8 cellular contexts compared by ENCODE assay signal in genomic region chr10:88880287-88881094, GRCh38. TPM values are rescaled to one million over a fixed set of nuclear protein-coding genes. Genes with fewer than 3 reads are reported as not detected.
DNase-seq lines count a peak whose midpoint lies in the region; ATAC-seq and TF ChIP-seq lines count a peak whose summit lies in the region.

No MANE protein-coding gene starts in this region.

- peak; percentile 72 for ATAC-seq in CD4-positive, alpha-beta T cell (ENCODE audit: poor library complexity)
- peak; percentile 84 for ATAC-seq in HG03432 (IDR thresholded peaks at IDR 0.05; ENCODE audit: unreplicated experiment)
- ATAC-seq in mucosa of descending colon = peak; percentile 92

- no peaks in the 10 kb centered on the region for H3K9me3 ChIP-seq in CD4-positive, alpha-beta T cell (ENCODE audit: control insufficient read depth, low read length)
- H3K9me3 ChIP-seq in mucosa of descending colon = no peaks in the 10 kb centered on the region

- peak; percentile 53 to 71 (median 60) for DNase-seq in CD4-positive, alpha-beta T cell
- peak; percentile 40 for DNase-seq in GM19238 (ENCODE audit: insufficient read length, low spot score)
- peak; percentile 81 for DNase-seq in NOMO-1 treated with DMSO at 0.1 percent for 48 hours (lab: John Stamatoyannopoulos, UW; ENCODE audit: unreplicated experiment)
- DNase-seq in activated T-cell treated with anti-CD3 and anti-CD28 coated beads for 24 hours (ENCODE audit: low read depth) = peak; percentile 61
- peak; percentile 74 for DNase-seq in epithelial cell of esophagus (ENCODE audit: low read depth)
- DNase-seq in mucosa of descending colon = peak; percentile 88 to 92 (median 90)
- DNase-seq in stimulated activated CD8-positive, alpha-beta memory T cell treated with anti-CD3 and anti-CD28 coated beads, Interleukin-4, amount 100 ng/mL, for 1 hour (ENCODE audit: low read depth in 2 of 2, low spot score in 1 of 2) = peak; percentile 36 to 44

- intact Hi-C loops in CD4-positive, alpha-beta T cell (cut with DNase I, micrococcal nuclease) = loop anchor here in 1 of 2 experiments (1.0 kb wide), 1 partner anchor 45 kb away; no protein-coding TSS in a partner anchor
- intact Hi-C loops in mucosa of descending colon (cut with DNase I, micrococcal nuclease) = no loop called here

- H3K4me1 Mint-ChIP-seq in CD4-positive, alpha-beta T cell (ENCODE audit: low read depth) = peaks cover 73% of the 10 kb centered on the region

- peaks cover 28% of the 10 kb centered on the region for H3K4me1 ChIP-seq in mucosa of descending colon (ENCODE audit: low read depth)

- no peaks in the 10 kb centered on the region for H3K9me3 Mint-ChIP-seq in CD4-positive, alpha-beta T cell

- H3K27me3 ChIP-seq in CD4-positive, alpha-beta T cell (ENCODE audit: control insufficient read depth, insufficient read depth, low read length) = no peaks in the 10 kb centered on the region

- peak overlapping the region; percentile 99 for H3K4me3 Mint-ChIP-seq in CD4-positive, alpha-beta T cell

- H3K27ac ChIP-seq in CD4-positive, alpha-beta T cell (ENCODE audit: low read depth, low read length) = peak overlapping the region; percentile 76

- peak overlapping the region; percentile 65 for H3K4me3 ChIP-seq in epithelial cell of esophagus (ENCODE audit: low read length)
- peak overlapping the region; percentile 54 for H3K4me3 ChIP-seq in mucosa of descending colon

- H3K36me3 ChIP-seq in mucosa of descending colon (ENCODE audit: low read depth) = no peaks in the 10 kb centered on the region

- CTCF ChIA-PET in CD4-positive, alpha-beta T cell (lab: Charles Lee) = interaction anchor here (0.6 to 1.3 kb wide), 7 partner anchors 43 to 926 kb away, joined by 3 to 4 read pairs (median 3); partner anchors contain the start of gene FAS

- POLR2A ChIA-PET in CD4-positive, alpha-beta T cell (lab: Charles Lee) = interaction anchor here (0.7 to 3.5 kb wide), 37 partner anchors 8 to 1018 kb away, joined by 3 to 33 read pairs (median 5); partner anchors contain the start of genes ANKRD22, CH25H, FAS and IFIT2

- TF ChIP-seq CTCF in CD4-positive, alpha-beta T cell (IDR thresholded peaks at IDR 0.05) = peak; percentile 15
- TF ChIP-seq CTCF in epithelial cell of esophagus (IDR thresholded peaks at IDR 0.05; ENCODE audit: insufficient read depth, low read depth, low read length, missing control alignments) (peak; percentile 23), mucosa of descending colon (IDR thresholded peaks at IDR 0.05) (peak; percentile 2)

- peak overlapping the region; percentile 91 for H3K27ac Mint-ChIP-seq in CD4-positive, alpha-beta T cell

- H3K36me3 Mint-ChIP-seq in CD4-positive, alpha-beta T cell (ENCODE audit: low read depth) = peaks cover 34% of the 10 kb centered on the region

- H3K27me3 Mint-ChIP-seq in CD4-positive, alpha-beta T cell = no peaks in the 10 kb centered on the region

RNA-seq across cellular contexts. Expression of gene STAMBPL1, which starts 0.4 kb away (rescaled TPM):
- total RNA-seq in CD4-positive, alpha-beta T cell = 10 to 100 TPM; 23.7 to 26.7 TPM
- total RNA-seq in mucosa of descending colon = 10 to 100 TPM; 19.2 to 44.2 (median 20.0) TPM

RNA-seq across cellular contexts. Expression of gene ANKRD22, which starts 28.8 kb away (rescaled TPM):
- total RNA-seq in CD4-positive, alpha-beta T cell = not detected
- 10 to 100 TPM in 2 of 3 donors, 1 to 10 TPM in 1; 9.0 to 30.6 (median 18.9) TPM for total RNA-seq in mucosa of descending colon

Comparison
In these comparisons a context has a peak if more than half of its experiments do, and no peak if none do; other contexts are left out.
1. Peak in every context shown above with its lines: DNase-seq, ATAC-seq, H3K4me3 ChIP-seq and H3K27ac ChIP-seq.
2. DNase-seq: peak in every context shown above with its lines; median percentile 90 in mucosa of descending colon; 81 in NOMO-1 treated with DMSO at 0.1 percent for 48 hours; 74 in epithelial cell of esophagus; 61 in activated T-cell treated with anti-CD3 and anti-CD28 coated beads for 24 hours; 60 in CD4-positive, alpha-beta T cell; 40 in GM19238; 40 in stimulated activated CD8-positive, alpha-beta memory T cell treated with anti-CD3 and anti-CD28 coated beads, Interleukin-4, amount 100 ng/mL, for 1 hour.
3. RNA of gene ANKRD22, which starts 28.8 kb away (total RNA-seq): 9.0 to 30.6 TPM in mucosa of descending colon; not detected in CD4-positive, alpha-beta T cell; every median in the first group is over 4 times any median in the second.